ENCODE assay signal across 14 cellular contexts in genomic region chr12:71642264-71642663, GRCh38. TPM values are rescaled to one million over a fixed set of nuclear protein-coding genes. Genes with fewer than 3 reads are reported as not detected.
A peak's percentile ranks its signal among the peaks of the same experiment; 100 is the strongest.
DNase-seq lines count a peak whose midpoint lies in the region; ATAC-seq and TF ChIP-seq lines count a peak whose summit lies in the region.
"Had no signal": no experiment of that assay in that cellular context is flagged by ENCODE, and none has a peak within 500 bp of the region (broad histone marks: within the 10 kb centered on the region; RNA-seq: fewer than 3 reads in every experiment).

No MANE protein-coding gene starts in this region.

- H3K27me3 ChIP-seq in heart left ventricle: no peaks in the 10 kb centered on the region

- H3K36me3 Mint-ChIP-seq in activated T-cell treated with anti-CD3 and anti-CD28 coated beads, Interleukin-2, amount 50 U/mL, for 24 hours (ENCODE audit: low read depth): peaks cover 93% of the 10 kb centered on the region
- H3K36me3 Mint-ChIP-seq in activated CD4-positive, alpha-beta memory T cell treated with anti-CD3 and anti-CD28 coated beads for 36 hours: peaks cover 58% of the 10 kb centered on the region

- no peak for DNase-seq in activated T-cell treated with anti-CD3 and anti-CD28 coated beads, Interleukin-2, amount 50 U/mL, for 24 hours
- DNase-seq in activated T-cell treated with anti-CD3 and anti-CD28 coated beads for 4 hours: no peak
- DNase-seq in activated CD4-positive, alpha-beta memory T cell treated with anti-CD3 and anti-CD28 coated beads for 36 hours: no peak
- no peak for DNase-seq in stimulated activated naive CD8-positive, alpha-beta T cell treated with anti-CD3 and anti-CD28 coated beads, Interleukin-15, Interleukin-2, amounts not matched to agents 100 U/mL and 50 U/mL, for 24 hours
- no peak for DNase-seq in heart left ventricle
- no peak for DNase-seq in activated gamma-delta T cell treated with Interleukin-2 at 50 U/mL for 16 hours
- DNase-seq: activated B cell treated with CpG ODN at 0.5 μM for 24 hours; activated gamma-delta T cell; central memory CD4-positive, alpha-beta T cell; DND-41; PC-3 had no signal

- H3K4me1 ChIP-seq in heart left ventricle: peaks cover 0 to 25% (median 4%) of the 10 kb centered on the region in 12 donors

- intact Hi-C loops in activated CD4-positive, alpha-beta memory T cell treated with anti-CD3 and anti-CD28 coated beads for 36 hours (cut with micrococcal nuclease): loop anchor here (1.0 to 5.0 kb wide), 4 partner anchors 20 to 295 kb away; partner anchors contain the start of genes TMEM19 and TPH2
- intact Hi-C loops in heart left ventricle (cut with DNase I): no loop called here

- WGBS in heart left ventricle, 4 donors: 73 to 90% (median 81%) methylated on average over 2 of the region's 2 CpGs

- H3K4me3 ChIP-seq in heart left ventricle: no peak overlapping the region

- H3K9me3 ChIP-seq in heart left ventricle: no peaks in the 10 kb centered on the region

- TF ChIP-seq POLR2A in heart left ventricle (IDR thresholded peaks at IDR 0.05): no peak
- no peak for TF ChIP-seq POLR2A in GM18505 (IDR thresholded peaks at IDR 0.05; ENCODE audit: borderline replicate concordance, extremely low read depth, insufficient read depth, insufficient read length)

- TF ChIP-seq CTCF in heart left ventricle (IDR thresholded peaks at IDR 0.05): no peak

- peaks cover 0 to 100% (median 97%) of the 10 kb centered on the region in 9 donors for H3K36me3 ChIP-seq in heart left ventricle

- H3K9me3 Mint-ChIP-seq in activated T-cell treated with anti-CD3 and anti-CD28 coated beads, Interleukin-2, amount 50 U/mL, for 24 hours: no peaks in the 10 kb centered on the region
- no peaks in the 10 kb centered on the region for H3K9me3 Mint-ChIP-seq in activated CD4-positive, alpha-beta memory T cell treated with anti-CD3 and anti-CD28 coated beads for 36 hours
- H3K9me3 Mint-ChIP-seq: activated B cell treated with CpG ODN at 0.5 μM for 24 hours had no signal

- H3K27me3 Mint-ChIP-seq in activated T-cell treated with anti-CD3 and anti-CD28 coated beads, Interleukin-2, amount 50 U/mL, for 24 hours: no peaks in the 10 kb centered on the region
- H3K27me3 Mint-ChIP-seq in activated CD4-positive, alpha-beta memory T cell treated with anti-CD3 and anti-CD28 coated beads for 36 hours: no peaks in the 10 kb centered on the region
- H3K27me3 Mint-ChIP-seq: activated B cell treated with CpG ODN at 0.5 μM for 24 hours had no signal

- no peak overlapping the region for H3K4me3 Mint-ChIP-seq in activated T-cell treated with anti-CD3 and anti-CD28 coated beads, Interleukin-2, amount 50 U/mL, for 24 hours
- no peak overlapping the region for H3K4me3 Mint-ChIP-seq in activated CD4-positive, alpha-beta memory T cell treated with anti-CD3 and anti-CD28 coated beads for 36 hours
- H3K4me3 Mint-ChIP-seq: activated B cell treated with CpG ODN at 0.5 μM for 24 hours had no signal

- POLR2A ChIA-PET in activated CD4-positive, alpha-beta memory T cell treated with anti-CD3 and anti-CD28 coated beads for 36 hours (lab: Charles Lee): interaction anchor here (0.6 to 2.6 kb wide), 3 partner anchors 21 to 185 kb away, joined by 3 to 19 read pairs (median 3); partner anchors contain the start of genes THAP2 and ZFC3H1

- peak overlapping the region; percentile 84 for H3K27ac Mint-ChIP-seq in activated T-cell treated with anti-CD3 and anti-CD28 coated beads, Interleukin-2, amount 50 U/mL, for 24 hours
- peak overlapping the region; percentile 65 for H3K27ac Mint-ChIP-seq in activated CD4-positive, alpha-beta memory T cell treated with anti-CD3 and anti-CD28 coated beads for 36 hours
- H3K27ac Mint-ChIP-seq: activated B cell treated with CpG ODN at 0.5 μM for 24 hours had no signal

- H3K27ac ChIP-seq in heart left ventricle: no peak overlapping the region
- H3K27ac ChIP-seq: epithelial cell of prostate had no signal

- H3K4me1 Mint-ChIP-seq in activated T-cell treated with anti-CD3 and anti-CD28 coated beads, Interleukin-2, amount 50 U/mL, for 24 hours (ENCODE audit: low read depth): peaks cover 50% of the 10 kb centered on the region
- H3K4me1 Mint-ChIP-seq in activated CD4-positive, alpha-beta memory T cell treated with anti-CD3 and anti-CD28 coated beads for 36 hours (ENCODE audit: low read depth): peaks cover 55% of the 10 kb centered on the region

- ATAC-seq in HG02938 (IDR thresholded peaks at IDR 0.05; ENCODE audit: unreplicated experiment) (peak; percentile 72), heart left ventricle (no peak), GM18505 (IDR thresholded peaks at IDR 0.05; ENCODE audit: unreplicated experiment) (no peak)
- peak; percentile 51 for ATAC-seq in stimulated activated naive CD8-positive, alpha-beta T cell treated with anti-CD3 and anti-CD28 coated beads, Interleukin-15, Interleukin-2, amounts not matched to agents 100 U/mL and 50 U/mL, for 24 hours
- ATAC-seq: PC-3 had no signal

- CTCF ChIA-PET in activated CD4-positive, alpha-beta memory T cell treated with anti-CD3 and anti-CD28 coated beads for 36 hours (lab: Charles Lee): interaction anchor here (0.9 to 1.1 kb wide), 2 partner anchors 22 to 44 kb away, joined by 3 read pairs; partner anchors contain the start of gene THAP2

RNA-seq across cellular contexts. Expression of gene ZFC3H1, which starts 21.4 kb away (rescaled TPM):
- 10 to 100 TPM; 55.9 to 64.9 TPM for total RNA-seq in activated CD4-positive, alpha-beta memory T cell treated with anti-CD3 and anti-CD28 coated beads for 36 hours
- total RNA-seq in heart left ventricle: 10 to 100 TPM; 15.6 to 27.3 (median 18.2) TPM
- 10 to 100 TPM in 1 of 2 donors, 1 to 10 TPM in 1; 9.8 to 11.2 TPM for polyA plus RNA-seq in heart left ventricle

RNA-seq across cellular contexts. Expression of gene THAP2, which starts 21.8 kb away (rescaled TPM):
- total RNA-seq in activated CD4-positive, alpha-beta memory T cell treated with anti-CD3 and anti-CD28 coated beads for 36 hours: 1 to 10 TPM; 9.4 to 9.5 TPM
- 10 to 100 TPM in 1 of 9 donors, 1 to 10 TPM in 8; 2.2 to 13.1 (median 4.9) TPM for total RNA-seq in heart left ventricle
- 1 to 10 TPM; 3.2 to 3.7 TPM for polyA plus RNA-seq in heart left ventricle

RNA-seq across cellular contexts. Expression of gene TMEM19, which starts 43.6 kb away (rescaled TPM):
- total RNA-seq in activated CD4-positive, alpha-beta memory T cell treated with anti-CD3 and anti-CD28 coated beads for 36 hours: 10 to 100 TPM; 10.8 to 11.7 TPM
- total RNA-seq in heart left ventricle: 10 to 100 TPM; 15.5 to 39.5 (median 28.8) TPM
- 10 to 100 TPM in 1 of 2 donors, 1 to 10 TPM in 1; 8.8 to 24.6 TPM for polyA plus RNA-seq in heart left ventricle

Comparison
In these comparisons a context has a peak if more than half of its experiments do, and no peak if none do; other contexts are left out.
1. ATAC-seq: peak in HG02938 (single experiment) and stimulated activated naive CD8-positive, alpha-beta T cell treated with anti-CD3 and anti-CD28 coated beads, Interleukin-15, Interleukin-2, amounts not matched to agents 100 U/mL and 50 U/mL, for 24 hours (single experiment); none in heart left ventricle (0 of 4) and GM18505 (single experiment).